In the genomic region with DNA sequence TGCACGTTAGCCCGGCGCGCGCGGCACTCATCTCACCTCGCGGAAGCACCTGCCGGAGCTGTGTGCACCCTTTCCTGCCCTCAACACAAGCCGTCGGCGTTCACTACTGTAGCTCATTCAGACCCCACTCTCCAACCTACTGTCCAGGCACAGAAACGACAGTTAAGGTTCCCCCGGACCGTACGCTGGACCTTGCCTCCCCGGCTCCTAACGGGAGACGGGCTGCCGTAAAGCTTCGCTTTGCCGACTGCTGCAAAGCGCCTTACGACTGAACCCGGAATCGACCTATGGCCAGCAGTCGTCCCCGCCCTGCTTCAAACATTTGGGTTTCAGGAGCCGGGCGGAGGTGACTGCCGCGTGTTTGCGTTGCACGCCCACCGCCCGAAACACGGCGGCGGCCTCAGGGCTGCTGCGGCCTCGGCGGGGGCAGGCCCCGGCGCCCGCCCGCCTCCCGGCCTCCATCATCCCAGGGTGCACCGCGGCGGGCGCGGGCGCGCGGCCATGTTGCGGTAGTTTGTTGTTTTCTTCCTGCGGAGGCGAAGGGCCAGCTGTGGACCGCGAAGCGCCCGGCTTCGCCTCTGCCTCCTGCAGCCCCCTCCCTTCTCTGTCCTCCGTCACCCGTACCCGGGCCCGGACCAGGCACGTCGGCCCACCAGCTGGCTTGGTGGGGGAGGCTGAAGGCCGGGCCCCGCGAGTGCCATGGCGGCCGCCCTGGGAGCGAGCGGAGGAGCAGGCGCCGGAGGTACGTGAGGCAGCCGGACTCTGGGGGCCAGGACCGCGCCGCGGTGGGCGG, we compare ENCODE assay signal across 8 cellular contexts. TPM values are rescaled to one million over a fixed set of nuclear protein-coding genes. Genes with fewer than 3 reads are reported as not detected.
A peak's percentile ranks its signal among the peaks of the same experiment; 100 is the strongest.
DNase-seq lines count a peak whose midpoint lies in the region; ATAC-seq and TF ChIP-seq lines count a peak whose summit lies in the region.

TSS of gene RBM33 (plus strand) at position 484 of the 793 bp plus-strand sequence. CDS start at position 700, 216 bp downstream.

- no peak for TF ChIP-seq EP300 in upper lobe of left lung (IDR thresholded peaks at IDR 0.05)

- TF ChIP-seq POLR2A in adrenal gland (IDR thresholded peaks at IDR 0.05) (peak in 1 of 2 donors; percentile 45), upper lobe of left lung (IDR thresholded peaks at IDR 0.05) (peak in 3 of 4 donors; percentile 67 to 79 (median 72))

- H3K27ac ChIP-seq in adrenal gland (peak within 1 kb of the TSS; percentile 69 to 95 (median 95)), upper lobe of left lung (peak within 1 kb of the TSS; percentile 95 to 99 (median 98))

- DNase-seq in GM13976 (ENCODE audit: low spot score) = peak; percentile 93
- DNase-seq in NCI-H1417 treated with DMSO at 0.1 percent for 48 hours (lab: John Stamatoyannopoulos, UW) = peak; percentile 77
- peak; percentile 58 to 85 (median 65) for DNase-seq in T-helper 1 cell
- DNase-seq in adrenal gland = peak; percentile 75 to 83 (median 78)
- DNase-seq in left cardiac atrium = peak; percentile 82
- DNase-seq in posterior vena cava (ENCODE audit: low spot score) = peak; percentile 93
- DNase-seq in upper lobe of left lung = peak; percentile 75 to 98

- 0 to 1% (median 0%) methylated on average over 15 to 85 of the region's 85 CpGs for WGBS in adrenal gland, 4 donors
- WGBS in upper lobe of left lung, 2 donors = 0% methylated on average over 5 to 28 of the region's 85 CpGs

- intact Hi-C loops in adrenal gland (cut with DNase I) = loop anchor here in 1 of 2 donors (10.0 kb wide), 1 partner anchor 70 kb away; no protein-coding TSS in a partner anchor
- intact Hi-C loops in left cardiac atrium (cut with DNase I) = loop anchor here in 1 of 2 donors (5.0 kb wide), 1 partner anchor 78 kb away; no protein-coding TSS in a partner anchor
- intact Hi-C loops in posterior vena cava (cut with DNase I) = no loop called here

- no peak for TF ChIP-seq CTCF in GM13976 (IDR thresholded peaks at IDR 0.05; ENCODE audit: borderline replicate concordance, control extremely low read depth, extremely low read depth, insufficient read depth, missing control alignments)
- TF ChIP-seq CTCF in adrenal gland (IDR thresholded peaks at IDR 0.05) = no peak
- peak in 1 of 6 experiments; percentile 18 for TF ChIP-seq CTCF in upper lobe of left lung (IDR thresholded peaks at IDR 0.05)

- peak; percentile 86 for ATAC-seq in HG02798 (IDR thresholded peaks at IDR 0.05; ENCODE audit: poor library complexity, unreplicated experiment)
- peak; percentile 95 to 96 for ATAC-seq in left cardiac atrium
- peak; percentile 91 to 97 for ATAC-seq in upper lobe of left lung (ENCODE audit: low FRiP score in 2 of 2)

- in situ Hi-C loops in GM13976 (cut with MboI; ENCODE audit: low sequenced_read_pairs, unreplicated experiment) = no loop called here

- H3K36me3 ChIP-seq in adrenal gland (replicated peaks in 1 of 2) (no peaks in the 10 kb centered on the region), upper lobe of left lung (peaks cover 0 to 29% (median 4%) of the 10 kb centered on the region in 4 donors)

- peaks cover 14 to 25% of the 10 kb centered on the region in 2 donors for H3K4me1 ChIP-seq in adrenal gland (replicated peaks in 1 of 2)
- H3K4me1 ChIP-seq in upper lobe of left lung = peaks cover 16 to 33% (median 24%) of the 10 kb centered on the region in 4 donors

- H3K9me3 ChIP-seq in adrenal gland (replicated peaks in 1 of 3) (peaks cover 0 to 11% (median 11%) of the 10 kb centered on the region in 3 donors), upper lobe of left lung (peaks cover 7 to 11% (median 8%) of the 10 kb centered on the region in 4 donors)

- peak within 1 kb of the TSS; percentile 43 to 94 (median 78) for H3K4me3 ChIP-seq in adrenal gland
- peak within 1 kb of the TSS; percentile 86 to 98 (median 96) for H3K4me3 ChIP-seq in upper lobe of left lung

- H3K27me3 ChIP-seq in adrenal gland = no peaks in the 10 kb centered on the region
- no peaks in the 10 kb centered on the region for H3K27me3 ChIP-seq in upper lobe of left lung

RNA-seq across cellular contexts. Expression of gene RBM33, which starts in this region (rescaled TPM):
- total RNA-seq in adrenal gland (10 to 100 TPM; 10.3 to 57.1 (median 41.3) TPM), left cardiac atrium (10 to 100 TPM; 34.2 to 41.5 TPM), posterior vena cava (10 to 100 TPM; 48.8 to 49.6 TPM), upper lobe of left lung (100 to 1,000 TPM in 1 of 6 donors, 10 to 100 TPM in 5; 40.6 to 179 (median 76.4) TPM)
- polyA plus RNA-seq in adrenal gland = 10 to 100 TPM; 10.7 to 36.8 (median 20.3) TPM

Comparison
In these comparisons a context has a peak if more than half of its experiments do, and no peak if none do; other contexts are left out.
1. Peak in every context shown above with its lines: DNase-seq, ATAC-seq, H3K4me3 ChIP-seq and H3K27ac ChIP-seq.